8 cellular contexts compared by ENCODE assay signal in the genomic region with DNA sequence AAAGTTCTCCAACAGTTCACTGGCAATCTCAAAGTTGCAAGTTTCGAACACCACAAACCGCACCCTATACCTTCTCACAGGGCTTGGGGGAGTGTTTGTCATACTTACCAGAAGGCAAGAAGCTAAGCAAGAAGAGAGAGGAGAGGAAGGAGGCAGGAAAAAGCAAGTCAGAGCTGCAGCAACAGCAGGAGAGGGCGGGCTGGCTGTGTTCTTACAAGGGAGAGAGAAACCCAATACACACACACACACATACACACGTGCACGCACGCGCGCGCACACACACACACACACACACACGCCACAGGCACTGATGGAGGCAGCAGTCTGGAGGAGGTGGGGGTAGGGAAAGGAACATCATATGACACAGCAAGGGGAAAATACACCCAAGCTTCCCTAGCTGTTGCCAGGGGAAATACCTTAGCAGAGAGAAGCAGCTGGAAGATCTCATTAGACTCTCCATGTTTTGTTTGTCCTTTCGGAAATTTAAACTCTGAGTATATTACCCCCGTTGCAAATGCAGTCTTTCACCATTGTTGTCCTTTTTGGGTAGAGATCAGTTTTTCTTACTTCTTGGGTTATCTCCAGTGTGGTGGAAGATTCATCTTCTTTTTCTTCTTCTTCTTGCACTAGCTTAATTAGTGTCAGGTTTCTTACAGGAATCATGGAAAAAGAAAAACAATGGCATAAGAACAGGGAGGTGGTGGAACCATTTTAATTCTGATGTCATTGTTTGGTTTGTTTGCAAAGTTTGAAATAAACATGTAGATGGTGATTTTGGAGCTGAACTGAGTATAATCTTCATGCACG. TPM values are rescaled to one million over a fixed set of nuclear protein-coding genes. Genes with fewer than 3 reads are reported as not detected.
DNase-seq lines count a peak whose midpoint lies in the region; ATAC-seq and TF ChIP-seq lines count a peak whose summit lies in the region.

Gene TXLNB, minus strand, starts transcription at position 186 of the 807 bp plus-strand sequence. CDS start 3,099 bp downstream, outside the sequence.

- peak within 1 kb of the TSS; percentile 73 to 91 (median 85) for H3K4me3 Mint-ChIP-seq in CD8-positive, alpha-beta memory T cell

- peaks cover 2 to 8% (median 3%) of the 10 kb centered on the region in 3 donors for H3K36me3 Mint-ChIP-seq in CD8-positive, alpha-beta memory T cell

- no peaks in the 10 kb centered on the region for H3K9me3 ChIP-seq in CD8-positive, alpha-beta memory T cell (ENCODE audit: low read length)

- ATAC-seq in GM19467 (IDR thresholded peaks at IDR 0.05; ENCODE audit: unreplicated experiment) (peak; percentile 65), HG03565 (IDR thresholded peaks at IDR 0.05; ENCODE audit: unreplicated experiment) (peak; percentile 30)

- CTCF ChIA-PET in CD8-positive, alpha-beta memory T cell (lab: Charles Lee) = interaction anchor here (0.9 to 4.6 kb wide), 19 partner anchors 17 to 477 kb away, joined by 3 to 23 read pairs (median 4); partner anchors contain the start of genes CITED2 and REPS1

- H3K27ac Mint-ChIP-seq in CD8-positive, alpha-beta memory T cell = peak within 1 kb of the TSS; percentile 84 to 98 (median 96)

- H3K4me3 ChIP-seq in CD8-positive, alpha-beta memory T cell (ENCODE audit: low read length) = peak within 1 kb of the TSS; percentile 42
- peak within 1 kb of the TSS; percentile 1 for H3K4me3 ChIP-seq in astrocyte of the cerebellum (ENCODE audit: low read depth, low read length)

- H3K27ac ChIP-seq in CD8-positive, alpha-beta memory T cell (ENCODE audit: low read depth, low read length) = peak within 1 kb of the TSS; percentile 77

- H3K4me1 Mint-ChIP-seq in CD8-positive, alpha-beta memory T cell = peaks cover 60 to 81% (median 69%) of the 10 kb centered on the region in 3 donors

- POLR2A ChIA-PET in CD8-positive, alpha-beta memory T cell (lab: Charles Lee) = interaction anchor here (0.5 to 3.0 kb wide), 11 partner anchors 26 to 510 kb away, joined by 3 to 35 read pairs (median 3); partner anchors contain the start of genes CITED2 and HECA

- no peaks in the 10 kb centered on the region for H3K36me3 ChIP-seq in CD8-positive, alpha-beta memory T cell (ENCODE audit: insufficient read depth, low read length)

- peak; percentile 54 to 90 (median 82) for DNase-seq in CD8-positive, alpha-beta memory T cell
- DNase-seq in T-helper 2 cell = peak; percentile 23 to 99 (median 73)
- DNase-seq in astrocyte of the cerebellum (ENCODE audit: low read depth) = peak; percentile 50
- peak; percentile 57 for DNase-seq in iris pigment epithelial cell (ENCODE audit: low read depth)
- DNase-seq in stimulated activated CD4-positive, alpha-beta T cell treated with anti-CD3 and anti-CD28 coated beads, Interleukin-15, amount 100 ng/mL, for 48 hours (ENCODE audit: low read depth in 2 of 2) = peak; percentile 74 to 81
- DNase-seq in OCI-M2 (lab: John Stamatoyannopoulos, UW; ENCODE audit: unreplicated experiment) = no peak

- no peak for TF ChIP-seq CTCF in astrocyte of the cerebellum (IDR thresholded peaks at IDR 0.05; ENCODE audit: low read depth, low read length, missing control alignments)

- peaks cover 0 to 2% of the 10 kb centered on the region in 2 donors for H3K27me3 Mint-ChIP-seq in CD8-positive, alpha-beta memory T cell

- H3K9me3 Mint-ChIP-seq in CD8-positive, alpha-beta memory T cell = peaks cover 0 to 2% (median 0%) of the 10 kb centered on the region in 5 donors

- H3K27me3 ChIP-seq in CD8-positive, alpha-beta memory T cell (ENCODE audit: insufficient read depth, low read length, poor library complexity, severe bottlenecking) = no peaks in the 10 kb centered on the region

- H3K4me1 ChIP-seq in CD8-positive, alpha-beta memory T cell (ENCODE audit: insufficient read depth, low read length) = peaks cover 43% of the 10 kb centered on the region

- in situ Hi-C loops in astrocyte of the cerebellum (cut with HindIII; ENCODE audit: low sequenced_read_pairs) = no loop called here

RNA-seq across cellular contexts. Expression of gene TXLNB, which starts in this region (rescaled TPM):
- under 1 TPM; 0.13 to 0.47 TPM for total RNA-seq in CD8-positive, alpha-beta memory T cell
- 0.35 TPM for polyA plus RNA-seq in CD8-positive, alpha-beta memory T cell

Comparison
In these comparisons a context has a peak if more than half of its experiments do, and no peak if none do; other contexts are left out.
1. Peak in DNase-seq, H3K4me3 ChIP-seq and H3K27ac ChIP-seq in CD8-positive, alpha-beta memory T cell; RNA of the gene not detected or under 1 TPM.